In genomic region chr9:129138476-129139232, GRCh38 we compare ENCODE assay signal across 8 cellular contexts. TPM values are rescaled to one million over a fixed set of nuclear protein-coding genes. Genes with fewer than 3 reads are reported as not detected.
DNase-seq lines count a peak whose midpoint lies in the region; ATAC-seq, FAIRE-seq and TF ChIP-seq lines count a peak whose summit lies in the region.

No MANE protein-coding gene starts in this region.

- intact Hi-C loops in esophagus muscularis mucosa (cut with DNase I), result loop anchor here (1.0 kb wide), 1 partner anchor 472 kb away; no protein-coding TSS in a partner anchor

- whole genome bisulfite sequencing in esophagus muscularis mucosa, result 18% methylated on average over 19 of the region's 21 CpGs

- H3K36me3 Mint-ChIP-seq in natural killer cell treated with Interleukin-12 subunit alpha and Interleukin-12 subunit beta and Interleukin-15 and Interleukin-18, amount 100 ng/mL, for 72 hours, result peaks cover 3% of the 10 kb centered on the region

- H3K36me3 ChIP-seq in esophagus muscularis mucosa, result peaks cover 6 to 48% (median 45%) of the 10 kb centered on the region in 4 donors

- peak overlapping the region; percentile 86 for H3K4me3 Mint-ChIP-seq in natural killer cell treated with Interleukin-12 subunit alpha and Interleukin-12 subunit beta and Interleukin-15 and Interleukin-18, amount 100 ng/mL, for 72 hours

- TF ChIP-seq EP300 in esophagus muscularis mucosa (IDR thresholded peaks at IDR 0.05), result no peak

- H3K4me1 Mint-ChIP-seq in natural killer cell treated with Interleukin-12 subunit alpha and Interleukin-12 subunit beta and Interleukin-15 and Interleukin-18, amount 100 ng/mL, for 72 hours (ENCODE audit: low read depth in 2 of 2), result peaks cover 20 to 33% of the 10 kb centered on the region in 2 donors

- no peaks in the 10 kb centered on the region for H3K9me3 ChIP-seq in esophagus muscularis mucosa

- no peaks in the 10 kb centered on the region for H3K27me3 Mint-ChIP-seq in natural killer cell treated with Interleukin-12 subunit alpha and Interleukin-12 subunit beta and Interleukin-15 and Interleukin-18, amount 100 ng/mL, for 72 hours

- peak overlapping the region; percentile 89 to 94 for H3K27ac Mint-ChIP-seq in natural killer cell treated with Interleukin-12 subunit alpha and Interleukin-12 subunit beta and Interleukin-15 and Interleukin-18, amount 100 ng/mL, for 72 hours

- peaks cover 55 to 66% (median 65%) of the 10 kb centered on the region in 4 donors for H3K4me1 ChIP-seq in esophagus muscularis mucosa

- TF ChIP-seq CTCF in AG10803 (conservative IDR thresholded peaks at IDR 0.05; ENCODE audit: low read length), result no peak
- TF ChIP-seq CTCF in esophagus muscularis mucosa (IDR thresholded peaks at IDR 0.05), result no peak

- no peaks in the 10 kb centered on the region for H3K9me3 Mint-ChIP-seq in natural killer cell treated with Interleukin-12 subunit alpha and Interleukin-12 subunit beta and Interleukin-15 and Interleukin-18, amount 100 ng/mL, for 72 hours

- no peak for FAIRE-seq in RCC 7860 (lab: Jason Lieb, UNC)

- H3K4me3 ChIP-seq in AG10803 (ENCODE audit: low read length) (no peak overlapping the region), esophagus muscularis mucosa (peak overlapping the region in 3 of 4 donors; percentile 57 to 60 (median 59))

- TF ChIP-seq POLR2A in esophagus muscularis mucosa (IDR thresholded peaks at IDR 0.05; ENCODE audit: low read depth), result no peak

- H3K27ac ChIP-seq in esophagus muscularis mucosa (replicated peaks in 1 of 4), result peak overlapping the region; percentile 93 to 99 (median 98)

- H3K27me3 ChIP-seq in esophagus muscularis mucosa, result no peaks in the 10 kb centered on the region

- DNase-seq in AG10803 (ENCODE audit: low read depth), result peak; percentile 74
- peak; percentile 35 for DNase-seq in RCC 7860 (ENCODE audit: low spot score)
- DNase-seq in esophagus muscularis mucosa (ENCODE audit: extremely low spot score), result no peak
- DNase-seq in natural killer cell treated with Interleukin-12 subunit alpha and Interleukin-12 subunit beta and Interleukin-15 and Interleukin-18, amount 100 ng/mL, for 72 hours (ENCODE audit: low spot score), result no peak
- DNase-seq in NCI-H2029 treated with DMSO at 0.1 percent for 48 hours (lab: John Stamatoyannopoulos, UW), result no peak
- no peak for DNase-seq in CD1c-positive myeloid dendritic cell (ENCODE audit: extremely low spot score)
- DNase-seq in NCI-H1694 (lab: John Stamatoyannopoulos, UW), result no peak
- no peak for DNase-seq in superior temporal gyrus (ENCODE audit: extremely low spot score)

- no peak for ATAC-seq in natural killer cell treated with Interleukin-12 subunit alpha and Interleukin-12 subunit beta and Interleukin-15 and Interleukin-18, amount 100 ng/mL, for 72 hours

RNA-seq across cellular contexts. Expression of gene PTPA, which starts 27.4 kb away (rescaled TPM):
- total RNA-seq in esophagus muscularis mucosa, result 10 to 100 TPM; 57.7 to 91.9 (median 77.4) TPM
- 100 to 1,000 TPM in 1 of 2 donors, 10 to 100 TPM in 1; 75.7 to 133 TPM for total RNA-seq in natural killer cell treated with Interleukin-12 subunit alpha and Interleukin-12 subunit beta and Interleukin-15 and Interleukin-18, amount 100 ng/mL, for 72 hours

RNA-seq across cellular contexts. Expression of gene CRAT, which starts 28.1 kb away (rescaled TPM):
- 100 to 1,000 TPM in 2 of 4 donors, 10 to 100 TPM in 2; 73.9 to 117 (median 92.2) TPM for total RNA-seq in esophagus muscularis mucosa
- 10 to 100 TPM; 11.9 to 12.7 TPM for total RNA-seq in natural killer cell treated with Interleukin-12 subunit alpha and Interleukin-12 subunit beta and Interleukin-15 and Interleukin-18, amount 100 ng/mL, for 72 hours

RNA-seq across cellular contexts. Expression of gene IER5L, which starts 39.4 kb away (rescaled TPM):
- total RNA-seq in esophagus muscularis mucosa, result 10 to 100 TPM in 3 of 4 donors, 1 to 10 TPM in 1; 5.0 to 24.2 (median 12.9) TPM
- total RNA-seq in natural killer cell treated with Interleukin-12 subunit alpha and Interleukin-12 subunit beta and Interleukin-15 and Interleukin-18, amount 100 ng/mL, for 72 hours, result 1 to 10 TPM in 1 of 2 donors, under 1 TPM in 1; 0.64 to 1.8 TPM

RNA-seq across cellular contexts. Expression of gene DOLPP1, which starts 57.7 kb away (rescaled TPM):
- 1 to 10 TPM; 3.0 to 5.5 (median 4.3) TPM for total RNA-seq in esophagus muscularis mucosa
- total RNA-seq in natural killer cell treated with Interleukin-12 subunit alpha and Interleukin-12 subunit beta and Interleukin-15 and Interleukin-18, amount 100 ng/mL, for 72 hours, result 10 to 100 TPM; 18.6 to 24.1 TPM

Comparison
In these comparisons a context has a peak if more than half of its experiments do, and no peak if none do; other contexts are left out.
1. DNase-seq: peak in AG10803 (single experiment) and RCC 7860 (single experiment); none in esophagus muscularis mucosa (single experiment), natural killer cell treated with Interleukin-12 subunit alpha and Interleukin-12 subunit beta and Interleukin-15 and Interleukin-18, amount 100 ng/mL, for 72 hours (single experiment), NCI-H2029 treated with DMSO at 0.1 percent for 48 hours (single experiment), CD1c-positive myeloid dendritic cell (single experiment), NCI-H1694 (single experiment) and superior temporal gyrus (single experiment).
2. RNA of gene CRAT, which starts 28.1 kb away (total RNA-seq): 73.9 to 117 TPM in esophagus muscularis mucosa; 11.9 to 12.7 TPM in natural killer cell treated with Interleukin-12 subunit alpha and Interleukin-12 subunit beta and Interleukin-15 and Interleukin-18, amount 100 ng/mL, for 72 hours; every median in the first group is over 4 times any median in the second.